10 cellular contexts compared by ENCODE assay signal in the genomic region with DNA sequence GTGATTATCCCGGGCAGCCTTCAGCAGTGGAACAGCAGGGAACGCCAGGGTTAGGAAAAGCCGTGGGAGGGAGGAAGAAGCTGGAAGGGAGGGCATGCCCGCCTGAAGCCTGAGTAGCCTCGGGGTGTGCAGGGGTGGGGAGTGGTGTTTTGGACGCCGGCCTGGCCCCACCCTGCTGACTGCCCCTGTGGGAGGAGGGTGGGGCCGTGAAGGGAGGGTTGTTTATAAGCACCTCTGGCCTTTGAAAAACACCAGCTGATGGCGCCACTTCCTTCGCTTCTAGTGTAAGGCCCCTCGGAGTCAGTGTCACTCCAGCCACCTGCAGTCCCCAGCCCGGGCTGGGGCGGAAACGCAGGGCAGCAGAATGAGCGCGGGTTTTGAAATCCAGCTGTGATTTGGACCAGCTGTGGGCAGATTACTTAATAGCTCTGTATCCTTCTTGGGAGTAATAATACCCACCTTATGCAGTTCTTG. TPM values are rescaled to one million over a fixed set of nuclear protein-coding genes. Genes with fewer than 3 reads are reported as not detected.
DNase-seq lines count a peak whose midpoint lies in the region; ATAC-seq and TF ChIP-seq lines count a peak whose summit lies in the region.
"Had no signal": no experiment of that assay in that cellular context is flagged by ENCODE, and none has a peak within 500 bp of the region (broad histone marks: within the 10 kb centered on the region; RNA-seq: fewer than 3 reads in every experiment).

No MANE protein-coding gene starts in this region.

- peaks cover 6% of the 10 kb centered on the region for H3K27me3 Mint-ChIP-seq in activated naive CD4-positive, alpha-beta T cell treated with anti-CD3 and anti-CD28 coated beads for 36 hours (ENCODE audit: low read depth)
- peaks cover 3% of the 10 kb centered on the region for H3K27me3 Mint-ChIP-seq in activated T-helper 2 cell treated with anti-CD3 and anti-CD28 coated beads, Interferon-gamma antibody, Interleukin-2, Interleukin-4, amounts not matched to agents 10 μg/mL and 5 μg/mL and 100 μg/mL, durations not matched to agents 14 hours and 24 hours and 36 hours (ENCODE audit: low read depth)

- H3K4me3 ChIP-seq in choroid plexus epithelial cell (ENCODE audit: low read depth, low read length), result peak overlapping the region; percentile 5
- no peak overlapping the region for H3K4me3 ChIP-seq in left lung
- H3K4me3 ChIP-seq in upper lobe of right lung, result peak overlapping the region; percentile 19
- H3K4me3 ChIP-seq: BLaER1 had no signal

- CTCF ChIA-PET in activated naive CD4-positive, alpha-beta T cell treated with anti-CD3 and anti-CD28 coated beads for 36 hours (lab: Charles Lee), result interaction anchor here (0.6 kb wide), 1 partner anchor 107 kb away, joined by 3 read pairs; no protein-coding TSS in a partner anchor

- no peaks in the 10 kb centered on the region for H3K36me3 ChIP-seq in left lung
- no peaks in the 10 kb centered on the region for H3K36me3 ChIP-seq in upper lobe of right lung
- H3K36me3 ChIP-seq: BLaER1 had no signal

- no peaks in the 10 kb centered on the region for H3K27me3 ChIP-seq in left lung
- H3K27me3 ChIP-seq in upper lobe of right lung, result no peaks in the 10 kb centered on the region
- H3K27me3 ChIP-seq: BLaER1 had no signal

- H3K4me1 Mint-ChIP-seq in activated naive CD4-positive, alpha-beta T cell treated with anti-CD3 and anti-CD28 coated beads for 36 hours (ENCODE audit: low read depth), result no peaks in the 10 kb centered on the region
- no peaks in the 10 kb centered on the region for H3K4me1 Mint-ChIP-seq in activated T-helper 2 cell treated with anti-CD3 and anti-CD28 coated beads, Interferon-gamma antibody, Interleukin-2, Interleukin-4, amounts not matched to agents 10 μg/mL and 5 μg/mL and 100 μg/mL, durations not matched to agents 14 hours and 24 hours and 36 hours (ENCODE audit: low read depth)

- peak; percentile 9 for TF ChIP-seq CTCF in choroid plexus epithelial cell (conservative IDR thresholded peaks at IDR 0.05; ENCODE audit: low read depth, low read length)
- TF ChIP-seq CTCF in left lung (IDR thresholded peaks at IDR 0.05), result no peak
- no peak for TF ChIP-seq CTCF in upper lobe of right lung (IDR thresholded peaks at IDR 0.05)

- no peaks in the 10 kb centered on the region for H3K9me3 Mint-ChIP-seq in activated naive CD4-positive, alpha-beta T cell treated with anti-CD3 and anti-CD28 coated beads for 36 hours
- no peaks in the 10 kb centered on the region for H3K9me3 Mint-ChIP-seq in activated T-helper 2 cell treated with anti-CD3 and anti-CD28 coated beads, Interferon-gamma antibody, Interleukin-2, Interleukin-4, amounts not matched to agents 10 μg/mL and 5 μg/mL and 100 μg/mL, durations not matched to agents 14 hours and 24 hours and 36 hours

- peak; percentile 84 for ATAC-seq in left lung
- peak; percentile 82 for ATAC-seq in upper lobe of right lung
- ATAC-seq in GM21717 (IDR thresholded peaks at IDR 0.05; ENCODE audit: unreplicated experiment), result no peak

- H3K4me1 ChIP-seq in left lung, result peaks cover 6 to 7% of the 10 kb centered on the region in 2 donors
- H3K4me1 ChIP-seq in upper lobe of right lung, result peaks cover 8% of the 10 kb centered on the region

- H3K27ac Mint-ChIP-seq in activated naive CD4-positive, alpha-beta T cell treated with anti-CD3 and anti-CD28 coated beads for 36 hours, result no peak overlapping the region
- H3K27ac Mint-ChIP-seq in activated T-helper 2 cell treated with anti-CD3 and anti-CD28 coated beads, Interferon-gamma antibody, Interleukin-2, Interleukin-4, amounts not matched to agents 10 μg/mL and 5 μg/mL and 100 μg/mL, durations not matched to agents 14 hours and 24 hours and 36 hours, result no peak overlapping the region

- intact Hi-C loops in left lung (cut with DNase I) (no loop called here), upper lobe of right lung (cut with DNase I) (no loop called here)
- intact Hi-C loops in activated naive CD4-positive, alpha-beta T cell treated with anti-CD3 and anti-CD28 coated beads for 36 hours (cut with micrococcal nuclease), result no loop called here
- intact Hi-C loops in activated T-helper 2 cell treated with anti-CD3 and anti-CD28 coated beads, Interferon-gamma antibody, Interleukin-2, Interleukin-4, amounts not matched to agents 10 μg/mL and 5 μg/mL and 100 μg/mL, durations not matched to agents 14 hours and 24 hours and 36 hours (cut with micrococcal nuclease), result no loop called here

- H3K27ac ChIP-seq in left lung (no peak overlapping the region), upper lobe of right lung (no peak overlapping the region)
- H3K27ac ChIP-seq: BLaER1, VCaP had no signal

- no peak overlapping the region for H3K4me3 Mint-ChIP-seq in activated naive CD4-positive, alpha-beta T cell treated with anti-CD3 and anti-CD28 coated beads for 36 hours
- no peak overlapping the region for H3K4me3 Mint-ChIP-seq in activated T-helper 2 cell treated with anti-CD3 and anti-CD28 coated beads, Interferon-gamma antibody, Interleukin-2, Interleukin-4, amounts not matched to agents 10 μg/mL and 5 μg/mL and 100 μg/mL, durations not matched to agents 14 hours and 24 hours and 36 hours (ENCODE audit: low read depth)

- peak; percentile 8 to 50 for DNase-seq in NCI-H526 (lab: John Stamatoyannopoulos, UW)
- DNase-seq in NCI-H526 treated with DMSO at 0.1 percent for 48 hours (lab: John Stamatoyannopoulos, UW), result no peak
- no peak for DNase-seq in choroid plexus epithelial cell (ENCODE audit: low read depth)
- peak in 1 of 2 donors; percentile 38 for DNase-seq in left lung
- peak; percentile 68 for DNase-seq in upper lobe of right lung
- DNase-seq in activated naive CD4-positive, alpha-beta T cell treated with anti-CD3 and anti-CD28 coated beads for 36 hours, result no peak
- no peak for DNase-seq in activated T-helper 2 cell treated with anti-CD3 and anti-CD28 coated beads, Interferon-gamma antibody, Interleukin-2, Interleukin-4, amounts not matched to agents 10 μg/mL and 5 μg/mL and 100 μg/mL, durations not matched to agents 14 hours and 24 hours and 36 hours (ENCODE audit: low spot score)

- H3K9me3 ChIP-seq in left lung (no peaks in the 10 kb centered on the region), upper lobe of right lung (no peaks in the 10 kb centered on the region)
- H3K9me3 ChIP-seq: BLaER1 had no signal

- H3K36me3 Mint-ChIP-seq in activated naive CD4-positive, alpha-beta T cell treated with anti-CD3 and anti-CD28 coated beads for 36 hours (ENCODE audit: low read depth), result no peaks in the 10 kb centered on the region
- H3K36me3 Mint-ChIP-seq in activated T-helper 2 cell treated with anti-CD3 and anti-CD28 coated beads, Interferon-gamma antibody, Interleukin-2, Interleukin-4, amounts not matched to agents 10 μg/mL and 5 μg/mL and 100 μg/mL, durations not matched to agents 14 hours and 24 hours and 36 hours (ENCODE audit: low read depth), result no peaks in the 10 kb centered on the region

RNA-seq across cellular contexts. Expression of gene BMP6, which starts 52.8 kb away (rescaled TPM):
- total RNA-seq in left lung (10 to 100 TPM in 1 of 2 donors, 1 to 10 TPM in 1; 5.8 to 18.7 TPM), upper lobe of right lung (6.6 TPM)
- total RNA-seq in activated naive CD4-positive, alpha-beta T cell treated with anti-CD3 and anti-CD28 coated beads for 36 hours, result under 1 TPM; 0.32 to 0.36 TPM
- total RNA-seq in activated T-helper 2 cell treated with anti-CD3 and anti-CD28 coated beads, Interferon-gamma antibody, Interleukin-2, Interleukin-4, amounts not matched to agents 10 μg/mL and 5 μg/mL and 100 μg/mL, durations not matched to agents 14 hours and 24 hours and 36 hours, result 0.78 and 1.1 TPM in 2 replicates

Comparison
In these comparisons a context has a peak if more than half of its experiments do, and no peak if none do; other contexts are left out.
1. DNase-seq: peak in NCI-H526 (2 of 2) and upper lobe of right lung (single experiment); none in NCI-H526 treated with DMSO at 0.1 percent for 48 hours (single experiment), choroid plexus epithelial cell (single experiment), activated naive CD4-positive, alpha-beta T cell treated with anti-CD3 and anti-CD28 coated beads for 36 hours (single experiment) and activated T-helper 2 cell treated with anti-CD3 and anti-CD28 coated beads, Interferon-gamma antibody, Interleukin-2, Interleukin-4, amounts not matched to agents 10 μg/mL and 5 μg/mL and 100 μg/mL, durations not matched to agents 14 hours and 24 hours and 36 hours (single experiment).
2. H3K4me3 ChIP-seq: peak in choroid plexus epithelial cell (single experiment) and upper lobe of right lung (single experiment); none in left lung (0 of 2).